22 cellular contexts compared by ENCODE assay signal in the genomic region with DNA sequence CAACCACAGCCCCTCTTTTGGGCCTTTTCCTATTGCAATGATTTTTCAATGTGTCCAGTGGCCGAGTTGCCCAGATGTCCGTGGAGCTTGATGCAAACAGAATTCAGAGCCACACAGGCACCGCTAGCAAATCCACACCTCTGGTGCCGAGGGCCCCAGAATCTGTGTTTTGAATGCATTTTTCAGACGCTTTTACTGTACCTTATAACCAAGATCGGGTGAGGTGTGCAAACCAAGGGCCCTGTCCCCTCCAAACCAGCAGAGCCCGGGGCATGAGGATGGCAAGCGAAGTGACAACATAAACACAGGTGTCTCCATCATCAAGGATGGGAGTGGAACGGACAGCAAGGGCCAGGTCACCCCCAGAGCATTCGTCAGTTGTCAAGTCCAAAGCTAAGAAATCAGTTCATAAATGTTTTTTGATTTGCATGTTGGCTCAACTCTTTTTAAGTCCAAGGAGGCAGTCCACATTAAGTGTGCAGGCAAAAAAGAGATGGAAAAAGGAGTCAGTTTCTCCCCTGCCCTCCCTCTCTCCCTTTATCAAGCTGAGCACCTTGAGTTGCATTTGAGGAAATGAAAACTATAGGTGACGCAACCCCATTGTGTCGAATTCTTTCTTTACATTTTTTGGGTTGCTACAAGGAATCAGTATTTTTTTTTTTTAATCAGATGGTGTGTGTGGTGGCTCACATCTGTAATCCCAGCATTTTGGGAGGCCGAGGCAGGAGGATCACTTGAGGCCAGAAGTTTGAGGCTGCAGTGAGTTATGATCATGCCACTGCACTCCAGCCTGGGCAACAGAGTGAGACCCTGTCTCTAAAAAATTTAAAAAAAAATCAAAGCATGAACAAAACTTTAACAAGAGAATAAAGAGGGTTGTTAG. TPM values are rescaled to one million over a fixed set of nuclear protein-coding genes. Genes with fewer than 3 reads are reported as not detected.
A peak's percentile ranks its signal among the peaks of the same experiment; 100 is the strongest.
DNase-seq lines count a peak whose midpoint lies in the region; ATAC-seq and TF ChIP-seq lines count a peak whose summit lies in the region.
"Had no signal": no experiment of that assay in that cellular context is flagged by ENCODE, and none has a peak within 500 bp of the region (broad histone marks: within the 10 kb centered on the region; RNA-seq: fewer than 3 reads in every experiment).

No MANE protein-coding gene starts in this region.

- no peak overlapping the region for H3K9ac ChIP-seq in mammary epithelial cell (ENCODE audit: insufficient read depth, low read length)

- H3K4me2 ChIP-seq in mammary epithelial cell (ENCODE audit: insufficient read depth, low read depth, low read length), result peak overlapping the region; percentile 90

- H3K36me3 ChIP-seq in heart left ventricle (peaks cover 0 to 12% (median 0%) of the 10 kb centered on the region in 9 donors), right atrium auricular region (peaks cover 6% of the 10 kb centered on the region), mammary epithelial cell (ENCODE audit: insufficient read depth, low read length) (peaks cover 4% of the 10 kb centered on the region), lower lobe of right lung (no peaks in the 10 kb centered on the region), upper lobe of right lung (no peaks in the 10 kb centered on the region)
- H3K36me3 ChIP-seq: colonic mucosa, WERI-Rb-1 had no signal

- H3K9me3 ChIP-seq in heart left ventricle (no peaks in the 10 kb centered on the region), right atrium auricular region (no peaks in the 10 kb centered on the region), mammary epithelial cell (replicated peaks; ENCODE audit: insufficient read depth, low read length) (no peaks in the 10 kb centered on the region), lower lobe of right lung (no peaks in the 10 kb centered on the region), upper lobe of right lung (no peaks in the 10 kb centered on the region)
- H3K9me3 ChIP-seq: colonic mucosa had no signal

- TSS peak; percentile 20 for BruUV-seq in mammary epithelial cell (replicated peaks; lab: Mats Ljungman, UMichigan)

- peak overlapping the region in 9 of 12 donors; percentile 59 to 76 (median 64) for H3K4me3 ChIP-seq in heart left ventricle
- peak overlapping the region in 1 of 2 donors; percentile 60 for H3K4me3 ChIP-seq in right atrium auricular region
- H3K4me3 ChIP-seq in mammary epithelial cell (replicated peaks in 1 of 3; ENCODE audit: insufficient read depth in 1 of 3, low read depth in 2 of 3, low read length in 3 of 3), result peak overlapping the region; percentile 79 to 94 (median 87)
- H3K4me3 ChIP-seq in lower lobe of right lung, result peak overlapping the region; percentile 60
- H3K4me3 ChIP-seq in upper lobe of right lung, result peak overlapping the region; percentile 56
- H3K4me3 ChIP-seq: colonic mucosa had no signal

- in situ Hi-C loops in mammary epithelial cell (cut with MboI; ENCODE audit: low sequenced_read_pairs in 2 of 2), result no loop called here

- no peak overlapping the region for H2AFZ ChIP-seq in mammary epithelial cell (ENCODE audit: low read depth, low read length)

- TF ChIP-seq POLR2A in heart left ventricle (IDR thresholded peaks at IDR 0.05), result no peak

- intact Hi-C loops in heart left ventricle (cut with DNase I), result no loop called here
- intact Hi-C loops in mammary epithelial cell (cut with micrococcal nuclease), result no loop called here
- intact Hi-C loops in lower lobe of right lung (cut with DNase I), result no loop called here
- intact Hi-C loops in upper lobe of right lung (cut with DNase I), result no loop called here

- H3K4me1 ChIP-seq in heart left ventricle (peaks cover 0 to 49% (median 13%) of the 10 kb centered on the region in 12 donors), right atrium auricular region (peaks cover 0 to 50% of the 10 kb centered on the region in 2 donors), mammary epithelial cell (ENCODE audit: insufficient read depth, low read length) (peaks cover 33% of the 10 kb centered on the region), lower lobe of right lung (peaks cover 11% of the 10 kb centered on the region), upper lobe of right lung (peaks cover 8% of the 10 kb centered on the region)
- H3K4me1 ChIP-seq: colonic mucosa had no signal

- no peak for ATAC-seq in heart left ventricle
- no peak for ATAC-seq in lower lobe of right lung
- no peak for ATAC-seq in upper lobe of right lung
- ATAC-seq: activated T-helper 17 cell treated with anti-CD3 and anti-CD28 coated beads, Interleukin-2, amount 50 U/mL, for 72 hours; stimulated activated naive CD8-positive, alpha-beta T cell treated with anti-CD3 and anti-CD28 coated beads, Interleukin-15, amount 100 ng/mL, for 72 hours had no signal

- peaks cover 80% of the 10 kb centered on the region for H3K27me3 Mint-ChIP-seq in T-helper 2 cell treated with Interferon-gamma antibody and Interleukin-4, amounts not matched to agents 5 μg/mL and 100 μg/mL, for 36 hours (ENCODE audit: low read depth)

- dilution Hi-C loops in mammary epithelial cell (cut with HindIII; ENCODE audit: low sequenced_read_pairs), result no loop called here

- H3K4me1 Mint-ChIP-seq in T-helper 2 cell treated with Interferon-gamma antibody and Interleukin-4, amounts not matched to agents 5 μg/mL and 100 μg/mL, for 36 hours (ENCODE audit: low read depth), result peaks cover 2% of the 10 kb centered on the region

- H3K27ac Mint-ChIP-seq in T-helper 2 cell treated with Interferon-gamma antibody and Interleukin-4, amounts not matched to agents 5 μg/mL and 100 μg/mL, for 36 hours, result no peak overlapping the region
- H3K27ac Mint-ChIP-seq: activated T-helper 17 cell treated with anti-CD3 and anti-CD28 coated beads, Interleukin-2, amount 50 U/mL, for 72 hours; CD8-positive, alpha-beta memory T cell; stimulated activated naive CD8-positive, alpha-beta T cell treated with anti-CD3 and anti-CD28 coated beads, Interleukin-15, amount 100 ng/mL, for 72 hours had no signal

- H3K9me3 Mint-ChIP-seq in T-helper 2 cell treated with Interferon-gamma antibody and Interleukin-4, amounts not matched to agents 5 μg/mL and 100 μg/mL, for 36 hours, result no peaks in the 10 kb centered on the region
- H3K9me3 Mint-ChIP-seq: activated T-helper 17 cell treated with anti-CD3 and anti-CD28 coated beads, Interleukin-2, amount 50 U/mL, for 72 hours; stimulated activated naive CD8-positive, alpha-beta T cell treated with anti-CD3 and anti-CD28 coated beads, Interleukin-15, amount 100 ng/mL, for 72 hours had no signal

- WGBS in heart left ventricle, 4 donors, result 82 to 86% (median 84%) methylated on average over 13 of the region's 13 CpGs
- WGBS in mammary epithelial cell (ENCODE audit: low coverage, missing lambda C conversion rate), result 36% methylated on average over 12 of the region's 13 CpGs

- peaks cover 38% of the 10 kb centered on the region for H3K79me2 ChIP-seq in mammary epithelial cell (ENCODE audit: insufficient read depth, low read length)

- no peaks in the 10 kb centered on the region for H3K36me3 Mint-ChIP-seq in T-helper 2 cell treated with Interferon-gamma antibody and Interleukin-4, amounts not matched to agents 5 μg/mL and 100 μg/mL, for 36 hours (ENCODE audit: low read depth)
- H3K36me3 Mint-ChIP-seq: CD8-positive, alpha-beta memory T cell had no signal

- H4K20me1 ChIP-seq in mammary epithelial cell (ENCODE audit: insufficient read depth, low read length), result no peaks in the 10 kb centered on the region

- no peak overlapping the region for H3K4me3 Mint-ChIP-seq in T-helper 2 cell treated with Interferon-gamma antibody and Interleukin-4, amounts not matched to agents 5 μg/mL and 100 μg/mL, for 36 hours
- H3K4me3 Mint-ChIP-seq: activated T-helper 17 cell treated with anti-CD3 and anti-CD28 coated beads, Interleukin-2, amount 50 U/mL, for 72 hours; CD8-positive, alpha-beta memory T cell; stimulated activated naive CD8-positive, alpha-beta T cell treated with anti-CD3 and anti-CD28 coated beads, Interleukin-15, amount 100 ng/mL, for 72 hours had no signal

- TF ChIP-seq CTCF in heart left ventricle (IDR thresholded peaks at IDR 0.05), result no peak
- TF ChIP-seq CTCF in right atrium auricular region (IDR thresholded peaks at IDR 0.05), result no peak
- no peak for TF ChIP-seq CTCF in mammary epithelial cell (conservative IDR thresholded peaks at IDR 0.05 in 1 of 2, IDR thresholded peaks at IDR 0.05 in 1 of 2; ENCODE audit: extremely low read depth in 1 of 2, insufficient read depth in 1 of 2, low read depth in 1 of 2, low read length in 2 of 2)
- TF ChIP-seq CTCF in lower lobe of right lung (IDR thresholded peaks at IDR 0.05), result no peak
- no peak for TF ChIP-seq CTCF in upper lobe of right lung (IDR thresholded peaks at IDR 0.05)

- CTCF ChIA-PET in mammary epithelial cell (lab: Charles Lee; ENCODE audit: low non-redundant PET), result interaction anchor here (0.6 kb wide), 1 partner anchor 71 kb away, joined by 9 read pairs; no protein-coding TSS in a partner anchor

- H3K27me3 ChIP-seq in heart left ventricle (peaks cover 0 to 66% (median 11%) of the 10 kb centered on the region in 9 donors), right atrium auricular region (no peaks in the 10 kb centered on the region), mammary epithelial cell (ENCODE audit: insufficient read depth, low read length) (no peaks in the 10 kb centered on the region), lower lobe of right lung (ENCODE audit: low read depth) (peaks cover 81% of the 10 kb centered on the region), upper lobe of right lung (peaks cover 66% of the 10 kb centered on the region)

- H3K27ac ChIP-seq in heart left ventricle, result peak overlapping the region in 5 of 12 donors; percentile 24 to 98 (median 91)
- H3K27ac ChIP-seq in right atrium auricular region, result peak overlapping the region in 1 of 2 donors; percentile 86
- no peak overlapping the region for H3K27ac ChIP-seq in mammary epithelial cell (ENCODE audit: insufficient read depth, low read depth, low read length)
- no peak overlapping the region for H3K27ac ChIP-seq in lower lobe of right lung
- no peak overlapping the region for H3K27ac ChIP-seq in upper lobe of right lung
- H3K27ac ChIP-seq: colonic mucosa had no signal

- DNase-seq in heart left ventricle (no peak), right atrium auricular region (ENCODE audit: low spot score) (no peak), mammary epithelial cell (no peak), lower lobe of right lung (peak; percentile 14), upper lobe of right lung (no peak), globus pallidus (ENCODE audit: low spot score) (no peak), D341Med (ENCODE audit: low spot score) (no peak)
- no peak for DNase-seq in T-helper 2 cell treated with Interferon-gamma antibody and Interleukin-4, amounts not matched to agents 5 μg/mL and 100 μg/mL, for 36 hours (ENCODE audit: low spot score)
- DNase-seq: activated CD8-positive, alpha-beta memory T cell treated with anti-CD3 and anti-CD28 coated beads for 24 hours; CD8-positive, alpha-beta memory T cell; colonic mucosa; EL; head of caudate nucleus; NCI-H1417 treated with DMSO at 0.1 percent for 48 hours; NCI-H2171 treated with DMSO at 0.1 percent for 48 hours; NCI-H774; stimulated activated naive CD8-positive, alpha-beta T cell treated with anti-CD3 and anti-CD28 coated beads, Interleukin-15, amount 100 ng/mL, for 72 hours; WERI-Rb-1 had no signal

RNA-seq across cellular contexts. Expression of a gene that starts 2.9 kb away (rescaled TPM):
- total RNA-seq in heart left ventricle (10 to 100 TPM; 13.6 to 30.6 (median 24.7) TPM), right atrium auricular region (10 to 100 TPM; 30.4 to 34.6 TPM), mammary epithelial cell (100 to 1,000 TPM in 1 of 2 donors, 10 to 100 TPM in 1; 94.6 to 110 TPM), lower lobe of right lung (9.1 TPM), upper lobe of right lung (8.9 TPM)
- polyA plus RNA-seq in heart left ventricle (10 to 100 TPM; 17.8 to 19.0 TPM), mammary epithelial cell (47.7 TPM)
- polyA minus RNA-seq in mammary epithelial cell, result 47.1 TPM
- total RNA-seq: activated T-helper 17 cell treated with anti-CD3 and anti-CD28 coated beads, Interleukin-2, amount 50 U/mL, for 72 hours; CD8-positive, alpha-beta memory T cell had no signal
- polyA plus RNA-seq: CD8-positive, alpha-beta memory T cell had no signal

RNA-seq across cellular contexts. Expression of a gene that starts 18.3 kb away (rescaled TPM):
- total RNA-seq in heart left ventricle (under 1 TPM in 7 of 9 donors, not detected in 2; 0.07 to 0.19 (median 0.12) TPM), right atrium auricular region (not detected), mammary epithelial cell (1 to 10 TPM in 1 of 2 donors, not detected in 1; 2.3 TPM), lower lobe of right lung (0.18 TPM), upper lobe of right lung (not detected)
- polyA plus RNA-seq in heart left ventricle (under 1 TPM in 1 of 2 donors, not detected in 1; 0.08 TPM), mammary epithelial cell (not detected)
- polyA minus RNA-seq in mammary epithelial cell, result not detected
- total RNA-seq: activated T-helper 17 cell treated with anti-CD3 and anti-CD28 coated beads, Interleukin-2, amount 50 U/mL, for 72 hours; CD8-positive, alpha-beta memory T cell; epithelial cell of proximal tubule; RPMI7951 had no signal
- polyA plus RNA-seq: CD8-positive, alpha-beta memory T cell; keratinocyte had no signal
